Comparison of ENCODE assay signal across 1 cellular context in genomic region chr19:10762656-10763055, GRCh38.
TF ChIP-seq lines count a peak whose summit lies in the region.

No MANE protein-coding gene starts in this region.

TF ChIP-seq in K562, 482 proteins besides CTCF, POLR2A, EP300 and RAD21 (continued from another document):
- TF ChIP-seq, protein P1, sequence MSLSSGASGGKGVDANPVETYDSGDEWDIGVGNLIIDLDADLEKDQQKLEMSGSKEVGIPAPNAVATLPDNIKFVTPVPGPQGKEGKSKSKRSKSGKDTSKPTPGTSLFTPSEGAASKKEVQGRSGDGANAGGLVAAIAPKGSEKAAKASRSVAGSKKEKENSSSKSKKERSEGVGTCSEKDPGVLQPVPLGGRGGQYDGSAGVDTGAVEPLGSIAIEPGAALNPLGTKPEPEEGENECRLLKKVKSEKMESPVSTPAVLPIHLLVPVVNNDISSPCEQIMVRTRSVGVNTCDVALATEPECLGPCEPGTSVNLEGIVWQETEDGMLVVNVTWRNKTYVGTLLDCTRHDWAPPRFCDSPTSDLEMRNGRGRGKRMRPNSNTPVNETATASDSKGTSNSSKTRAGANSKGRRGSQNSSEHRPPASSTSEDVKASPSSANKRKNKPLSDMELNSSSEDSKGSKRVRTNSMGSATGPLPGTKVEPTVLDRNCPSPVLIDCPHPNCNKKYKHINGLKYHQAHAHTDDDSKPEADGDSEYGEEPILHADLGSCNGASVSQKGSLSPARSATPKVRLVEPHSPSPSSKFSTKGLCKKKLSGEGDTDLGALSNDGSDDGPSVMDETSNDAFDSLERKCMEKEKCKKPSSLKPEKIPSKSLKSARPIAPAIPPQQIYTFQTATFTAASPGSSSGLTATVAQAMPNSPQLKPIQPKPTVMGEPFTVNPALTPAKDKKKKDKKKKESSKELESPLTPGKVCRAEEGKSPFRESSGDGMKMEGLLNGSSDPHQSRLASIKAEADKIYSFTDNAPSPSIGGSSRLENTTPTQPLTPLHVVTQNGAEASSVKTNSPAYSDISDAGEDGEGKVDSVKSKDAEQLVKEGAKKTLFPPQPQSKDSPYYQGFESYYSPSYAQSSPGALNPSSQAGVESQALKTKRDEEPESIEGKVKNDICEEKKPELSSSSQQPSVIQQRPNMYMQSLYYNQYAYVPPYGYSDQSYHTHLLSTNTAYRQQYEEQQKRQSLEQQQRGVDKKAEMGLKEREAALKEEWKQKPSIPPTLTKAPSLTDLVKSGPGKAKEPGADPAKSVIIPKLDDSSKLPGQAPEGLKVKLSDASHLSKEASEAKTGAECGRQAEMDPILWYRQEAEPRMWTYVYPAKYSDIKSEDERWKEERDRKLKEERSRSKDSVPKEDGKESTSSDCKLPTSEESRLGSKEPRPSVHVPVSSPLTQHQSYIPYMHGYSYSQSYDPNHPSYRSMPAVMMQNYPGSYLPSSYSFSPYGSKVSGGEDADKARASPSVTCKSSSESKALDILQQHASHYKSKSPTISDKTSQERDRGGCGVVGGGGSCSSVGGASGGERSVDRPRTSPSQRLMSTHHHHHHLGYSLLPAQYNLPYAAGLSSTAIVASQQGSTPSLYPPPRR (CRISPR knock-in tag; IDR thresholded peaks at IDR 0.05; ENCODE audit: borderline replicate concordance), result no peak
- TF ChIP-seq TAF15 (IDR thresholded peaks at IDR 0.05; ENCODE audit: low read depth, low read length) (no peak), GTF2E2 (tag; IDR thresholded peaks at IDR 0.05) (no peak), MCM7 (IDR thresholded peaks at IDR 0.05) (no peak), PPARD (CRISPR knock-in tag; IDR thresholded peaks at IDR 0.05) (no peak), ZNF561 (CRISPR knock-in tag; conservative IDR thresholded peaks at IDR 0.05) (no peak), MBD2 (IDR thresholded peaks at IDR 0.05; ENCODE audit: borderline replicate concordance, low read depth) (no peak)
